Comparison of ENCODE assay signal across 3 cellular contexts in the genomic region with DNA sequence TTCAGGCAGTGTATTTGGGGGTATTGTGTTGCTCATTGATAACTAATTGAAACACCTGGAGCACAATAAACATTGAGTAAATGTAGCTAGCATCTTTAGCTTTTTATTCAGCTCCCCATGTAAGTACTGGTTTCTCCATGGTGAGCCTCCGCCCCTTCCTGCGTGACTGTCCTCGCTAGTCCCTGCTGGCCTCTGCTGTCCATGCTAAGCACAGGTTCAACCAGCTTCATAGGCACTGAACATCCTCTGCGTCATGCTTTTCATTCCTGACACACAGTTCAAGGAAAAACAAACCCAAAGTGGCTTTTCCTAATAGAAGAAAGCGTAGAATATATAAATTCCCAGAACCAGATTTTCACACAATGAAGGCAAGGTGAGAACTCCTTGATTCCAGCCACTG.
TF ChIP-seq lines count a peak whose summit lies in the region.

No MANE protein-coding gene starts in this region.

TF ChIP-seq in SK-N-SH, 30 proteins besides CTCF, POLR2A, EP300 and RAD21:
- no peak for TF ChIP-seq TCF12 (IDR thresholded peaks at IDR 0.05)
- TF ChIP-seq FOSL2 (IDR thresholded peaks at IDR 0.05; ENCODE audit: borderline replicate concordance, low read depth): no peak
- TF ChIP-seq MEF2A (IDR thresholded peaks at IDR 0.05; ENCODE audit: borderline replicate concordance, low read depth): no peak
- TF ChIP-seq POLR2AphosphoS5 (IDR thresholded peaks at IDR 0.05; ENCODE audit: low read depth, low read length): no peak
- TF ChIP-seq YY1 (IDR thresholded peaks at IDR 0.05; ENCODE audit: low read depth): no peak
- TF ChIP-seq RFX5 (IDR thresholded peaks at IDR 0.05; ENCODE audit: low read length): no peak
- TF ChIP-seq, protein P1, sequence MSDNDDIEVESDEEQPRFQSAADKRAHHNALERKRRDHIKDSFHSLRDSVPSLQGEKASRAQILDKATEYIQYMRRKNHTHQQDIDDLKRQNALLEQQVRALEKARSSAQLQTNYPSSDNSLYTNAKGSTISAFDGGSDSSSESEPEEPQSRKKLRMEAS (IDR thresholded peaks at IDR 0.05; ENCODE audit: low read depth): no peak
- TF ChIP-seq EZH2phosphoT487 (IDR thresholded peaks at IDR 0.05; ENCODE audit: borderline replicate concordance, low read depth): no peak
- no peak for TF ChIP-seq GATA2 (CRISPR knock-in tag; IDR thresholded peaks at IDR 0.05)
- TF ChIP-seq, protein P2, sequence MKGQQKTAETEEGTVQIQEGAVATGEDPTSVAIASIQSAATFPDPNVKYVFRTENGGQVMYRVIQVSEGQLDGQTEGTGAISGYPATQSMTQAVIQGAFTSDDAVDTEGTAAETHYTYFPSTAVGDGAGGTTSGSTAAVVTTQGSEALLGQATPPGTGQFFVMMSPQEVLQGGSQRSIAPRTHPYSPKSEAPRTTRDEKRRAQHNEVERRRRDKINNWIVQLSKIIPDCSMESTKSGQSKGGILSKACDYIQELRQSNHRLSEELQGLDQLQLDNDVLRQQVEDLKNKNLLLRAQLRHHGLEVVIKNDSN (IDR thresholded peaks at IDR 0.05; ENCODE audit: borderline replicate concordance, low read depth): no peak
- no peak for TF ChIP-seq NRF1 (IDR thresholded peaks at IDR 0.05; ENCODE audit: low read depth, low read length)
- TF ChIP-seq SMC3 (IDR thresholded peaks at IDR 0.05; ENCODE audit: low read depth, low read length): no peak
- TF ChIP-seq FOXM1 (IDR thresholded peaks at IDR 0.05; ENCODE audit: low read depth): no peak
- TF ChIP-seq FOXJ3 (CRISPR knock-in tag; IDR thresholded peaks at IDR 0.05): no peak
- TF ChIP-seq NFIC (IDR thresholded peaks at IDR 0.05; ENCODE audit: borderline replicate concordance): no peak

TF ChIP-seq in SK-N-SH treated with all-trans-retinoic acid at 6 μM for 48 hours, 23 proteins besides CTCF, POLR2A, EP300 and RAD21:
- TF ChIP-seq CSDC2 (CRISPR knock-in tag; IDR thresholded peaks at IDR 0.05): no peak
- TF ChIP-seq TCF4 (CRISPR knock-in tag; IDR thresholded peaks at IDR 0.05; ENCODE audit: borderline replicate concordance): no peak
- TF ChIP-seq ZFP3 (CRISPR knock-in tag; IDR thresholded peaks at IDR 0.05): no peak
- no peak for TF ChIP-seq SNAI2 (CRISPR knock-in tag; IDR thresholded peaks at IDR 0.05)
- no peak for TF ChIP-seq ISL1 (CRISPR knock-in tag; IDR thresholded peaks at IDR 0.05)
- TF ChIP-seq ZNF70 (CRISPR knock-in tag; IDR thresholded peaks at IDR 0.05): no peak
- TF ChIP-seq, protein P3, sequence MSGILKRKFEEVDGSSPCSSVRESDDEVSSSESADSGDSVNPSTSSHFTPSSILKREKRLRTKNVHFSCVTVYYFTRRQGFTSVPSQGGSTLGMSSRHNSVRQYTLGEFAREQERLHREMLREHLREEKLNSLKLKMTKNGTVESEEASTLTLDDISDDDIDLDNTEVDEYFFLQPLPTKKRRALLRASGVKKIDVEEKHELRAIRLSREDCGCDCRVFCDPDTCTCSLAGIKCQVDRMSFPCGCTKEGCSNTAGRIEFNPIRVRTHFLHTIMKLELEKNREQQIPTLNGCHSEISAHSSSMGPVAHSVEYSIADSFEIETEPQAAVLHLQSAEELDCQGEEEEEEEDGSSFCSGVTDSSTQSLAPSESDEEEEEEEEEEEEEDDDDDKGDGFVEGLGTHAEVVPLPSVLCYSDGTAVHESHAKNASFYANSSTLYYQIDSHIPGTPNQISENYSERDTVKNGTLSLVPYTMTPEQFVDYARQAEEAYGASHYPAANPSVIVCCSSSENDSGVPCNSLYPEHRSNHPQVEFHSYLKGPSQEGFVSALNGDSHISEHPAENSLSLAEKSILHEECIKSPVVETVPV (CRISPR knock-in tag; IDR thresholded peaks at IDR 0.05): no peak
- TF ChIP-seq TOX (CRISPR knock-in tag; IDR thresholded peaks at IDR 0.05; ENCODE audit: borderline replicate concordance): no peak
- TF ChIP-seq, protein P4, sequence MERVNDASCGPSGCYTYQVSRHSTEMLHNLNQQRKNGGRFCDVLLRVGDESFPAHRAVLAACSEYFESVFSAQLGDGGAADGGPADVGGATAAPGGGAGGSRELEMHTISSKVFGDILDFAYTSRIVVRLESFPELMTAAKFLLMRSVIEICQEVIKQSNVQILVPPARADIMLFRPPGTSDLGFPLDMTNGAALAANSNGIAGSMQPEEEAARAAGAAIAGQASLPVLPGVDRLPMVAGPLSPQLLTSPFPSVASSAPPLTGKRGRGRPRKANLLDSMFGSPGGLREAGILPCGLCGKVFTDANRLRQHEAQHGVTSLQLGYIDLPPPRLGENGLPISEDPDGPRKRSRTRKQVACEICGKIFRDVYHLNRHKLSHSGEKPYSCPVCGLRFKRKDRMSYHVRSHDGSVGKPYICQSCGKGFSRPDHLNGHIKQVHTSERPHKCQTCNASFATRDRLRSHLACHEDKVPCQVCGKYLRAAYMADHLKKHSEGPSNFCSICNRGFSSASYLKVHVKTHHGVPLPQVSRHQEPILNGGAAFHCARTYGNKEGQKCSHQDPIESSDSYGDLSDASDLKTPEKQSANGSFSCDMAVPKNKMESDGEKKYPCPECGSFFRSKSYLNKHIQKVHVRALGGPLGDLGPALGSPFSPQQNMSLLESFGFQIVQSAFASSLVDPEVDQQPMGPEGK (CRISPR knock-in tag; IDR thresholded peaks at IDR 0.05; ENCODE audit: borderline replicate concordance): no peak
- TF ChIP-seq ZNF565 (CRISPR knock-in tag; conservative IDR thresholded peaks at IDR 0.05; ENCODE audit: low read depth): no peak
- no peak for TF ChIP-seq GLIS3 (CRISPR knock-in tag; IDR thresholded peaks at IDR 0.05)

TF ChIP-seq in K562, 482 proteins besides CTCF, POLR2A, EP300 and RAD21:
- TF ChIP-seq U2AF2 (optimal IDR thresholded peaks at IDR 0.05; ENCODE audit: low read depth, low read length) (no peak), PBX2 (CRISPR knock-in tag; IDR thresholded peaks at IDR 0.05; ENCODE audit: low read depth) (no peak), PBX2 (tag; conservative IDR thresholded peaks at IDR 0.05; ENCODE audit: low read depth) (no peak), GATA2 (CRISPR knock-in tag; IDR thresholded peaks at IDR 0.05) (no peak), TCFL5 (CRISPR knock-in tag; conservative IDR thresholded peaks at IDR 0.05) (no peak), E2F3 (CRISPR knock-in tag; IDR thresholded peaks at IDR 0.05) (no peak), ZNF57 (CRISPR knock-in tag; IDR thresholded peaks at IDR 0.05) (no peak), ATF1 (CRISPR knock-in tag; IDR thresholded peaks at IDR 0.05) (no peak), ATF1 (tag; IDR thresholded peaks at IDR 0.05) (no peak), ZFP91 (CRISPR knock-in tag; IDR thresholded peaks at IDR 0.05) (no peak), GABPB1 (CRISPR knock-in tag; IDR thresholded peaks at IDR 0.05) (no peak), FOXK2 (conservative IDR thresholded peaks at IDR 0.05 in 1 of 2, IDR thresholded peaks at IDR 0.05 in 1 of 2; ENCODE audit: low read depth in 2 of 2) (no peak)
- TF ChIP-seq, protein P5, sequence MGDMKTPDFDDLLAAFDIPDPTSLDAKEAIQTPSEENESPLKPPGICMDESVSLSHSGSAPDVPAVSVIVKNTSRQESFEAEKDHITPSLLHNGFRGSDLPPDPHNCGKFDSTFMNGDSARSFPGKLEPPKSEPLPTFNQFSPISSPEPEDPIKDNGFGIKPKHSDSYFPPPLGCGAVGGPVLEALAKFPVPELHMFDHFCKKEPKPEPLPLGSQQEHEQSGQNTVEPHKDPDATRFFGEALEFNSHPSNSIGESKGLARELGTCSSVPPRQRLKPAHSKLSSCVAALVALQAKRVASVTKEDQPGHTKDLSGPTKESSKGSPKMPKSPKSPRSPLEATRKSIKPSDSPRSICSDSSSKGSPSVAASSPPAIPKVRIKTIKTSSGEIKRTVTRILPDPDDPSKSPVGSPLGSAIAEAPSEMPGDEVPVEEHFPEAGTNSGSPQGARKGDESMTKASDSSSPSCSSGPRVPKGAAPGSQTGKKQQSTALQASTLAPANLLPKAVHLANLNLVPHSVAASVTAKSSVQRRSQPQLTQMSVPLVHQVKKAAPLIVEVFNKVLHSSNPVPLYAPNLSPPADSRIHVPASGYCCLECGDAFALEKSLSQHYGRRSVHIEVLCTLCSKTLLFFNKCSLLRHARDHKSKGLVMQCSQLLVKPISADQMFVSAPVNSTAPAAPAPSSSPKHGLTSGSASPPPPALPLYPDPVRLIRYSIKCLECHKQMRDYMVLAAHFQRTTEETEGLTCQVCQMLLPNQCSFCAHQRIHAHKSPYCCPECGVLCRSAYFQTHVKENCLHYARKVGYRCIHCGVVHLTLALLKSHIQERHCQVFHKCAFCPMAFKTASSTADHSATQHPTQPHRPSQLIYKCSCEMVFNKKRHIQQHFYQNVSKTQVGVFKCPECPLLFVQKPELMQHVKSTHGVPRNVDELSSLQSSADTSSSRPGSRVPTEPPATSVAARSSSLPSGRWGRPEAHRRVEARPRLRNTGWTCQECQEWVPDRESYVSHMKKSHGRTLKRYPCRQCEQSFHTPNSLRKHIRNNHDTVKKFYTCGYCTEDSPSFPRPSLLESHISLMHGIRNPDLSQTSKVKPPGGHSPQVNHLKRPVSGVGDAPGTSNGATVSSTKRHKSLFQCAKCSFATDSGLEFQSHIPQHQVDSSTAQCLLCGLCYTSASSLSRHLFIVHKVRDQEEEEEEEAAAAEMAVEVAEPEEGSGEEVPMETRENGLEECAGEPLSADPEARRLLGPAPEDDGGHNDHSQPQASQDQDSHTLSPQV (IDR thresholded peaks at IDR 0.05): no peak
- TF ChIP-seq, protein P6, sequence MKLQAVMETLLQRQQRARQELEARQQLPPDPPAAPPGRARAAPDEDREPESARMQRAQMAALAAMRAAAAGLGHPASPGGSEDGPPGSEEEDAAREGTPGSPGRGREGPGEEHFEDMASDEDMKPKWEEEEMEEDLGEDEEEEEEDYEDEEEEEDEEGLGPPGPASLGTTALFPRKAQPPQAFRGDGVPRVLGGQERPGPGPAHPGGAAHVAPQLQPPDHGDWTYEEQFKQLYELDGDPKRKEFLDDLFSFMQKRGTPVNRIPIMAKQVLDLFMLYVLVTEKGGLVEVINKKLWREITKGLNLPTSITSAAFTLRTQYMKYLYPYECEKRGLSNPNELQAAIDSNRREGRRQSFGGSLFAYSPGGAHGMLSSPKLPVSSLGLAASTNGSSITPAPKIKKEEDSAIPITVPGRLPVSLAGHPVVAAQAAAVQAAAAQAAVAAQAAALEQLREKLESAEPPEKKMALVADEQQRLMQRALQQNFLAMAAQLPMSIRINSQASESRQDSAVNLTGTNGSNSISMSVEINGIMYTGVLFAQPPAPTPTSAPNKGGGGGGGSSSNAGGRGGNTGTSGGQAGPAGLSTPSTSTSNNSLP (IDR thresholded peaks at IDR 0.05; ENCODE audit: borderline replicate concordance, low read depth, low read length): no peak
